In the genomic region with DNA sequence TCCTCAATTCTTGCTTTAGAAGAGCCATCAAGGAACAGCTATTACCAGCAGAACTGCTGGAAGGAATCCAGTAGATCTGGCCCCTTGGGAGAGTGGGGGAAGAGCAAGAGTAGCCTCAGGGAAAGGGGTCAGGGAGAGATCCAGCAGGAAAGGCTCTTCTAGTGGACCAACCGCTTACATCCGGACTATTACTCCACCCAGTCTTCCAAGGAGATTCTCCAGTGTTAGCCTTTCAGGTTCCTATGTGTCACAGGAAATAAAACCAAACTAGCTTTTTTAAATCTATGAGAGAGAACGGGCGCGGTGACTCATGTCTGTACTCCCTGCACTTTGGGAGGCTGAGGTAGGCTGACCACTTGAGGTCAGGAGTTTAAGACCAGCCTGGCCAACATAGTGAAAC, we compare ENCODE assay signal across 10 cellular contexts. TPM values are rescaled to one million over a fixed set of nuclear protein-coding genes. Genes with fewer than 3 reads are reported as not detected.
DNase-seq lines count a peak whose midpoint lies in the region; TF ChIP-seq lines count a peak whose summit lies in the region.
"Had no signal": no experiment of that assay in that cellular context is flagged by ENCODE, and none has a peak within 500 bp of the region (broad histone marks: within the 10 kb centered on the region; RNA-seq: fewer than 3 reads in every experiment).

No MANE protein-coding gene starts in this region.

- TF ChIP-seq CTCF in choroid plexus epithelial cell (conservative IDR thresholded peaks at IDR 0.05; ENCODE audit: low read depth, low read length) (no peak), kidney epithelial cell (IDR thresholded peaks at IDR 0.05; ENCODE audit: insufficient read depth, low read length, poor library complexity, severe bottlenecking) (no peak)

- no peaks in the 10 kb centered on the region for H3K36me3 ChIP-seq in kidney epithelial cell (ENCODE audit: control insufficient read depth, insufficient read depth, low read length)

- DNase-seq in EH (ENCODE audit: low read depth) (peak; percentile 66), NCI-H226 (peak; percentile 92), choroid plexus epithelial cell (ENCODE audit: low read depth) (peak; percentile 67), kidney epithelial cell (ENCODE audit: low read depth) (peak; percentile 29), iPS-NIHi11 (ENCODE audit: low spot score) (no peak), HuH-7 (ENCODE audit: low spot score) (no peak), NCI-H82 (lab: John Stamatoyannopoulos, UW) (no peak), LoVo (ENCODE audit: low spot score) (no peak)
- DNase-seq: NCI-H2171 treated with DMSO at 0.1 percent for 48 hours had no signal

- H3K27me3 ChIP-seq in kidney epithelial cell (ENCODE audit: control insufficient read depth, insufficient read depth, low read length): no peaks in the 10 kb centered on the region

- H3K4me3 ChIP-seq in choroid plexus epithelial cell (ENCODE audit: low read depth, low read length): no peak overlapping the region
- no peak overlapping the region for H3K4me3 ChIP-seq in kidney epithelial cell (ENCODE audit: low read depth, low read length)
- H3K4me3 ChIP-seq: skin epidermis had no signal

RNA-seq across cellular contexts. Expression of a gene that starts 34.3 kb away (rescaled TPM):
- 1.2 and 2.1 TPM in 2 replicates for total RNA-seq in kidney epithelial cell

Comparison
In these comparisons a context has a peak if more than half of its experiments do, and no peak if none do; other contexts are left out.
1. DNase-seq: peak in EH (single experiment), NCI-H226 (single experiment), choroid plexus epithelial cell (single experiment) and kidney epithelial cell (single experiment); none in iPS-NIHi11 (single experiment), HuH-7 (single experiment), NCI-H82 (single experiment) and LoVo (single experiment).